Comparison of ENCODE assay signal across 1 cellular context in the genomic region with DNA sequence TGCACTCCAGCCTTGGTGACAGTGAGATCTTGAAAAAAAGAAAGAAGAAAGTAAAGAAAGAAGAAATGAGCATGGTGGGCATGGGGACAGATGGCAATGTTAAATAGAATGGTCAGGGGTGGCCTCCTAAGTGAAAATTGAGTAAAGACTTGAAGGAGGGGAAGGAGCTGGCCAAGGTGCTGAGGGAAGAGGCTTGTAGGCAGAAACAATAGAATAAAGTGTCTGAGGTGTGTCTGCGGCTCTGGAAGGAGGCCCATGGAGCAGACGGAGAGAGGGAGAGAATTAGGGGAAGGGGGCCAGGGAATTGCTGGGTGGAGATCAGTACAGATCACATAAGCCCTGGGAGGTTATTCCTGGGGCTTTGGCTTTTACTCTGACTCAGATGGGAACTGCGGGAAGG.
TF ChIP-seq lines count a peak whose summit lies in the region.

No MANE protein-coding gene starts in this region.

TF ChIP-seq in A549, 52 proteins besides CTCF, POLR2A, EP300 and RAD21:
- TF ChIP-seq, protein P1, sequence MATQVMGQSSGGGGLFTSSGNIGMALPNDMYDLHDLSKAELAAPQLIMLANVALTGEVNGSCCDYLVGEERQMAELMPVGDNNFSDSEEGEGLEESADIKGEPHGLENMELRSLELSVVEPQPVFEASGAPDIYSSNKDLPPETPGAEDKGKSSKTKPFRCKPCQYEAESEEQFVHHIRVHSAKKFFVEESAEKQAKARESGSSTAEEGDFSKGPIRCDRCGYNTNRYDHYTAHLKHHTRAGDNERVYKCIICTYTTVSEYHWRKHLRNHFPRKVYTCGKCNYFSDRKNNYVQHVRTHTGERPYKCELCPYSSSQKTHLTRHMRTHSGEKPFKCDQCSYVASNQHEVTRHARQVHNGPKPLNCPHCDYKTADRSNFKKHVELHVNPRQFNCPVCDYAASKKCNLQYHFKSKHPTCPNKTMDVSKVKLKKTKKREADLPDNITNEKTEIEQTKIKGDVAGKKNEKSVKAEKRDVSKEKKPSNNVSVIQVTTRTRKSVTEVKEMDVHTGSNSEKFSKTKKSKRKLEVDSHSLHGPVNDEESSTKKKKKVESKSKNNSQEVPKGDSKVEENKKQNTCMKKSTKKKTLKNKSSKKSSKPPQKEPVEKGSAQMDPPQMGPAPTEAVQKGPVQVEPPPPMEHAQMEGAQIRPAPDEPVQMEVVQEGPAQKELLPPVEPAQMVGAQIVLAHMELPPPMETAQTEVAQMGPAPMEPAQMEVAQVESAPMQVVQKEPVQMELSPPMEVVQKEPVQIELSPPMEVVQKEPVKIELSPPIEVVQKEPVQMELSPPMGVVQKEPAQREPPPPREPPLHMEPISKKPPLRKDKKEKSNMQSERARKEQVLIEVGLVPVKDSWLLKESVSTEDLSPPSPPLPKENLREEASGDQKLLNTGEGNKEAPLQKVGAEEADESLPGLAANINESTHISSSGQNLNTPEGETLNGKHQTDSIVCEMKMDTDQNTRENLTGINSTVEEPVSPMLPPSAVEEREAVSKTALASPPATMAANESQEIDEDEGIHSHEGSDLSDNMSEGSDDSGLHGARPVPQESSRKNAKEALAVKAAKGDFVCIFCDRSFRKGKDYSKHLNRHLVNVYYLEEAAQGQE (IDR thresholded peaks at IDR 0.05), result peak; percentile 56; the same call in 1 of the 2 replicates
TF ChIP-seq in A549: peak in this region for 1; not testable (repeated sequence) for 51.
